ENCODE assay signal across 8 cellular contexts in genomic region chr4:5711479-5712184, GRCh38.
DNase-seq lines count a peak whose midpoint lies in the region; ATAC-seq, FAIRE-seq and TF ChIP-seq lines count a peak whose summit lies in the region.

No MANE protein-coding gene starts in this region.

- peaks cover 7% of the 10 kb centered on the region for H3K4me1 Mint-ChIP-seq in memory B cell

- peak overlapping the region; percentile 24 for H3K4me3 Mint-ChIP-seq in memory B cell

- peaks cover 2% of the 10 kb centered on the region for H3K36me3 Mint-ChIP-seq in memory B cell

- TF ChIP-seq CTCF in choroid plexus epithelial cell (conservative IDR thresholded peaks at IDR 0.05; ENCODE audit: low read depth, low read length), result no peak

- DNase-seq in ELR (ENCODE audit: low read depth) (peak; percentile 69), Kasumi-1 (lab: John Stamatoyannopoulos, UW) (peak; percentile 18 to 19), choroid plexus epithelial cell (ENCODE audit: low read depth) (peak; percentile 55), memory B cell (ENCODE audit: low spot score in 2 of 2) (no peak), DMS153 treated with DMSO at 0.1 percent for 48 hours (lab: John Stamatoyannopoulos, UW; ENCODE audit: unreplicated experiment) (no peak), H54 (ENCODE audit: insufficient read length, low spot score) (no peak)

- H3K4me3 ChIP-seq in choroid plexus epithelial cell (ENCODE audit: low read depth, low read length), result peak overlapping the region; percentile 65

- H3K27me3 Mint-ChIP-seq in memory B cell, result peaks cover 26% of the 10 kb centered on the region

- FAIRE-seq in H54 (lab: Jason Lieb, UNC), result no peak

- no peak for ATAC-seq in memory B cell (ENCODE audit: low read depth)
- no peak for ATAC-seq in HG03097 (IDR thresholded peaks at IDR 0.05; ENCODE audit: low FRiP score, unreplicated experiment)
- no peak for ATAC-seq in HG02571 (IDR thresholded peaks at IDR 0.05; ENCODE audit: unreplicated experiment)

- no peak for TF ChIP-seq POLR2A in H54 (IDR thresholded peaks at IDR 0.05; ENCODE audit: low read depth, low read length)

- peaks cover 11% of the 10 kb centered on the region for H3K9me3 Mint-ChIP-seq in memory B cell

- no peak overlapping the region for H3K27ac Mint-ChIP-seq in memory B cell

Comparison
In these comparisons a context has a peak if more than half of its experiments do, and no peak if none do; other contexts are left out.
1. DNase-seq: peak in ELR (single experiment), Kasumi-1 (2 of 2) and choroid plexus epithelial cell (single experiment); none in memory B cell (0 of 2), DMS153 treated with DMSO at 0.1 percent for 48 hours (single experiment) and H54 (single experiment).